ENCODE assay signal across 7 cellular contexts in genomic region chr4:165874072-165874798, GRCh38. TPM values are rescaled to one million over a fixed set of nuclear protein-coding genes. Genes with fewer than 3 reads are reported as not detected.
DNase-seq lines count a peak whose midpoint lies in the region; ATAC-seq and TF ChIP-seq lines count a peak whose summit lies in the region.

No MANE protein-coding gene starts in this region.

- TF ChIP-seq POLR2A in stomach (IDR thresholded peaks at IDR 0.05): no peak

- peak; percentile 22 for DNase-seq in HEK293T (ENCODE audit: extremely low spot score)
- peak; percentile 16 for DNase-seq in astrocyte of the spinal cord (ENCODE audit: low read depth, low spot score)
- DNase-seq in iPS-NIHi7 (ENCODE audit: extremely low spot score): peak; percentile 10
- no peak for DNase-seq in stomach
- DNase-seq in NOMO-1 treated with DMSO at 0.1 percent for 48 hours (lab: John Stamatoyannopoulos, UW; ENCODE audit: unreplicated experiment): no peak
- no peak for DNase-seq in OCI-M2 (lab: John Stamatoyannopoulos, UW; ENCODE audit: unreplicated experiment)

- 1 to 5% (median 2%) methylated on average over 27 to 28 of the region's 28 CpGs for WGBS in stomach, 5 donors

- no peak for TF ChIP-seq EP300 in stomach (IDR thresholded peaks at IDR 0.05)

- H3K4me3 ChIP-seq in astrocyte of the spinal cord (ENCODE audit: low read depth, low read length) (peak overlapping the region; percentile 51), stomach (peak overlapping the region; percentile 51 to 61 (median 54))

- H3K36me3 ChIP-seq in stomach: no peaks in the 10 kb centered on the region

- H3K27ac ChIP-seq in stomach: peak overlapping the region in 3 of 5 donors; percentile 36 to 67 (median 48)

- peaks cover 0 to 60% (median 29%) of the 10 kb centered on the region in 3 donors for H3K27me3 ChIP-seq in stomach

- CTCF ChIA-PET in HEK293T (lab: Yijun Ruan, JAX): no interaction called here

- H3K9me3 ChIP-seq in stomach: no peaks in the 10 kb centered on the region

- intact Hi-C loops in stomach (cut with DNase I; ENCODE audit: low total_unique reads): no loop called here

- in situ Hi-C loops in astrocyte of the spinal cord (cut with HindIII; ENCODE audit: low sequenced_read_pairs): no loop called here

- ATAC-seq in HG02885 (IDR thresholded peaks at IDR 0.05; ENCODE audit: poor library complexity, unreplicated experiment): no peak

- TF ChIP-seq CTCF in astrocyte of the spinal cord (IDR thresholded peaks at IDR 0.05; ENCODE audit: low read depth, low read length): no peak
- TF ChIP-seq CTCF in stomach (IDR thresholded peaks at IDR 0.05): no peak

- H3K4me1 ChIP-seq in stomach: peaks cover 21 to 32% (median 28%) of the 10 kb centered on the region in 4 donors

- POLR2A ChIA-PET in HEK293T (lab: Yijun Ruan, JAX): no interaction called here

TF ChIP-seq in HEK293T, 16 proteins besides CTCF, POLR2A, EP300 and RAD21:
- TF ChIP-seq PKNOX1 (IDR thresholded peaks at IDR 0.05) (no peak), L3MBTL2 (conservative IDR thresholded peaks at IDR 0.05) (no peak), NFRKB (IDR thresholded peaks at IDR 0.05) (no peak), CTBP1 (IDR thresholded peaks at IDR 0.05; ENCODE audit: borderline replicate concordance) (no peak), ELF4 (IDR thresholded peaks at IDR 0.05) (no peak), BHLHE40 (IDR thresholded peaks at IDR 0.05; ENCODE audit: borderline replicate concordance) (no peak), FOXM1 (IDR thresholded peaks at IDR 0.05; ENCODE audit: borderline replicate concordance) (no peak), SP1 (IDR thresholded peaks at IDR 0.05) (no peak), ARNT (IDR thresholded peaks at IDR 0.05) (no peak), TARDBP (IDR thresholded peaks at IDR 0.05) (no peak), SUZ12 (IDR thresholded peaks at IDR 0.05) (no peak), ZNF384 (IDR thresholded peaks at IDR 0.05) (no peak), LEF1 (IDR thresholded peaks at IDR 0.05; ENCODE audit: borderline replicate concordance) (no peak), FOXK2 (IDR thresholded peaks at IDR 0.05) (no peak), HDGF (IDR thresholded peaks at IDR 0.05; ENCODE audit: borderline replicate concordance) (no peak), FOXA1 (IDR thresholded peaks at IDR 0.05) (no peak)

RNA-seq across cellular contexts. Expression of gene TLL1, which starts 1.2 kb away (rescaled TPM):
- 10 to 100 TPM in 1 of 5 donors, 1 to 10 TPM in 2, under 1 TPM in 1, not detected in 1; under 0.01 to 27.5 (median 3.3) TPM for total RNA-seq in stomach
- polyA plus RNA-seq in stomach: under 1 TPM; 0.12 to 0.28 (median 0.15) TPM

Comparison
In these comparisons a context has a peak if more than half of its experiments do, and no peak if none do; other contexts are left out.
1. DNase-seq: peak in HEK293T (single experiment), astrocyte of the spinal cord (single experiment) and iPS-NIHi7 (single experiment); none in stomach (single experiment), NOMO-1 treated with DMSO at 0.1 percent for 48 hours (single experiment) and OCI-M2 (single experiment).